In genomic region chr6:13355969-13356368, GRCh38 we compare ENCODE assay signal across 9 cellular contexts. TPM values are rescaled to one million over a fixed set of nuclear protein-coding genes. Genes with fewer than 3 reads are reported as not detected.
DNase-seq lines count a peak whose midpoint lies in the region; ATAC-seq and TF ChIP-seq lines count a peak whose summit lies in the region.
"Had no signal": no experiment of that assay in that cellular context is flagged by ENCODE, and none has a peak within 500 bp of the region (broad histone marks: within the 10 kb centered on the region; RNA-seq: fewer than 3 reads in every experiment).

No MANE protein-coding gene starts in this region.

- POLR2A ChIA-PET in activated CD8-positive, alpha-beta T cell treated with anti-CD3 and anti-CD28 coated beads for 36 hours (lab: Charles Lee) = interaction anchor here (0.9 to 1.4 kb wide), 6 partner anchors 16 to 219 kb away, joined by 3 to 8 read pairs (median 3); partner anchors contain the start of genes SIRT5 and TBC1D7

- no peaks in the 10 kb centered on the region for H3K36me3 ChIP-seq in smooth muscle cell (ENCODE audit: low read depth)
- H3K36me3 ChIP-seq: cardiac muscle cell had no signal

- no peak overlapping the region for H3K4me3 ChIP-seq in smooth muscle cell
- H3K4me3 ChIP-seq: cardiac muscle cell had no signal

- CTCF ChIA-PET in activated CD8-positive, alpha-beta T cell treated with anti-CD3 and anti-CD28 coated beads for 36 hours (lab: Charles Lee) = interaction anchor here (0.7 to 2.4 kb wide), 5 partner anchors 27 to 215 kb away, joined by 3 to 6 read pairs (median 5); partner anchors contain the start of gene TBC1D7

- H3K9ac ChIP-seq in smooth muscle cell (ENCODE audit: low read depth) = peak overlapping the region; percentile 48

- no peaks in the 10 kb centered on the region for H3K27me3 ChIP-seq in smooth muscle cell (ENCODE audit: low read depth)
- H3K27me3 ChIP-seq: cardiac muscle cell had no signal

- no peaks in the 10 kb centered on the region for H3K9me3 ChIP-seq in smooth muscle cell (replicated peaks; ENCODE audit: low read depth)

- H3K4me1 Mint-ChIP-seq in activated CD8-positive, alpha-beta T cell treated with anti-CD3 and anti-CD28 coated beads for 36 hours (ENCODE audit: low read depth) = peaks cover 46% of the 10 kb centered on the region
- H3K4me1 Mint-ChIP-seq in nephron progenitor cell = peaks cover 38% of the 10 kb centered on the region

- intact Hi-C loops in activated CD8-positive, alpha-beta T cell treated with anti-CD3 and anti-CD28 coated beads for 36 hours (cut with micrococcal nuclease) = loop anchor here (2.0 to 5.0 kb wide), 2 partner anchors 71 to 99 kb away; no protein-coding TSS in a partner anchor

- no peak overlapping the region for H2AFZ ChIP-seq in smooth muscle cell (ENCODE audit: low read depth)

- peak overlapping the region; percentile 99 for H3K27ac ChIP-seq in smooth muscle cell (ENCODE audit: low read depth)

- no peaks in the 10 kb centered on the region for H3K9me3 Mint-ChIP-seq in activated CD8-positive, alpha-beta T cell treated with anti-CD3 and anti-CD28 coated beads for 36 hours
- peaks cover 4% of the 10 kb centered on the region for H3K9me3 Mint-ChIP-seq in nephron progenitor cell

- WGBS in smooth muscle cell (ENCODE audit: low lambda C conversion rate) = 76% methylated on average over 3 of the region's 3 CpGs

- TF ChIP-seq CTCF in activated CD8-positive, alpha-beta T cell treated with anti-CD3 and anti-CD28 coated beads for 36 hours (IDR thresholded peaks at IDR 0.05) = no peak
- TF ChIP-seq CTCF in smooth muscle cell (IDR thresholded peaks at IDR 0.05; ENCODE audit: borderline replicate concordance, insufficient read depth, poor library complexity, severe bottlenecking) = no peak
- TF ChIP-seq CTCF in nephron progenitor cell (IDR thresholded peaks at IDR 0.05) = no peak

- H3K79me2 ChIP-seq in smooth muscle cell (ENCODE audit: low read depth) = no peaks in the 10 kb centered on the region

- H3K4me2 ChIP-seq in smooth muscle cell = peak overlapping the region; percentile 46

- H3F3A ChIP-seq in smooth muscle cell (ENCODE audit: low read depth) = peaks cover 43% of the 10 kb centered on the region

- no peaks in the 10 kb centered on the region for H3K27me3 Mint-ChIP-seq in activated CD8-positive, alpha-beta T cell treated with anti-CD3 and anti-CD28 coated beads for 36 hours
- H3K27me3 Mint-ChIP-seq in nephron progenitor cell (ENCODE audit: low read depth, poor library complexity) = peaks cover 2% of the 10 kb centered on the region

- ATAC-seq in GM19328 (IDR thresholded peaks at IDR 0.05; ENCODE audit: unreplicated experiment) (peak; percentile 84), HG03175 (IDR thresholded peaks at IDR 0.05; ENCODE audit: unreplicated experiment) (peak; percentile 93)
- peak; percentile 91 for ATAC-seq in activated CD8-positive, alpha-beta T cell treated with anti-CD3 and anti-CD28 coated beads for 36 hours

- DNase-seq in CD1c-positive myeloid dendritic cell (ENCODE audit: extremely low spot score) (peak; percentile 31), smooth muscle cell (lab: John Stamatoyannopoulos, UW; ENCODE audit: unreplicated experiment) (no peak), NCI-H1092 treated with DMSO at 0.1 percent for 48 hours (lab: John Stamatoyannopoulos, UW) (no peak), DMS79 (lab: John Stamatoyannopoulos, UW) (no peak), nephron progenitor cell (no peak)
- DNase-seq in activated CD8-positive, alpha-beta T cell treated with anti-CD3 and anti-CD28 coated beads for 36 hours = peak; percentile 57

- peak overlapping the region; percentile 95 for H3K27ac Mint-ChIP-seq in activated CD8-positive, alpha-beta T cell treated with anti-CD3 and anti-CD28 coated beads for 36 hours
- H3K27ac Mint-ChIP-seq in nephron progenitor cell = no peak overlapping the region

- H3K36me3 Mint-ChIP-seq in activated CD8-positive, alpha-beta T cell treated with anti-CD3 and anti-CD28 coated beads for 36 hours (ENCODE audit: low read depth) = no peaks in the 10 kb centered on the region
- H3K36me3 Mint-ChIP-seq in nephron progenitor cell (ENCODE audit: low read depth) = no peaks in the 10 kb centered on the region

- H4K20me1 ChIP-seq in smooth muscle cell (ENCODE audit: low read depth) = no peaks in the 10 kb centered on the region

- H3K4me1 ChIP-seq in smooth muscle cell (ENCODE audit: low read depth) = peaks cover 50% of the 10 kb centered on the region

- peak overlapping the region; percentile 68 for H3K4me3 Mint-ChIP-seq in activated CD8-positive, alpha-beta T cell treated with anti-CD3 and anti-CD28 coated beads for 36 hours
- H3K4me3 Mint-ChIP-seq in nephron progenitor cell = no peak overlapping the region

RNA-seq across cellular contexts. Expression of gene TBC1D7, which starts 27.6 kb away (rescaled TPM):
- total RNA-seq in activated CD8-positive, alpha-beta T cell treated with anti-CD3 and anti-CD28 coated beads for 36 hours = 10 to 100 TPM; 21.3 to 23.8 TPM
- total RNA-seq in smooth muscle cell = 19.6 and 21.1 TPM in 2 replicates
- polyA plus RNA-seq in smooth muscle cell = 29.5 and 39.6 TPM in 2 replicates

Comparison
In these comparisons a context has a peak if more than half of its experiments do, and no peak if none do; other contexts are left out.
1. DNase-seq: peak in CD1c-positive myeloid dendritic cell (single experiment) and activated CD8-positive, alpha-beta T cell treated with anti-CD3 and anti-CD28 coated beads for 36 hours (single experiment); none in smooth muscle cell (single experiment), NCI-H1092 treated with DMSO at 0.1 percent for 48 hours (single experiment), DMS79 (single experiment) and nephron progenitor cell (single experiment).
2. Peak in every context shown above with its lines, with median percentiles within 50 percentile points of each other: ATAC-seq.